ENCODE assay signal across 17 cellular contexts in the genomic region with DNA sequence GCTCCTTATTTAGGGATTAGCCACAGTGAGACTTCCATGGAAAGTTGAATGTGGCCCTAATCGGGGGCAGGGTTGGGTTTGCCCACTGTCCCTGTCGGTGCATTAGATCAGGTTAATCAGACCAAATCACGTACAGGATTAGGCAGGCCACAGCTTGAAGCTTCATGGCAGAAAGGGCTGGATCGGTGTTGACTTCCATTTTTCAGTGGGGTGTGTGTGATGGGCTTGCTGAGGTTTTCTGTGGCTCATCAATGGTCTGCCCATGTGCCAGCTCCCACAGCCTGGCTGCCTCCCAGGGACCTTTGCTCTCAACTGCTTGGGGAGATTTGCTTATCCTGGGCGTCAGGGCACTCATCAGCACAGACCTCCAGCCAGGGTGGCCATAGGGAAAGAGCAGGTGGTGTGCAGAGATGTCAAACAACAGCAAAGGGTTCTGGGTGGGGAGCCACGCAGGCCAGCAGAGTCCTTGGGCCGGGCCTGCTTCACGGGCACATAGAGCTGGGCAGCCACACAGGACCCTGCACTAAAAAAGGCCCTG.
DNase-seq lines count a peak whose midpoint lies in the region; ATAC-seq, FAIRE-seq and TF ChIP-seq lines count a peak whose summit lies in the region.
"Had no signal": no experiment of that assay in that cellular context is flagged by ENCODE, and none has a peak within 500 bp of the region (broad histone marks: within the 10 kb centered on the region; RNA-seq: fewer than 3 reads in every experiment).

No MANE protein-coding gene starts in this region.

- H3K4me1 ChIP-seq in spleen, result no peaks in the 10 kb centered on the region
- H3K4me1 ChIP-seq: BLaER1 treated with 17β-estradiol and CSF1 and Interleukin-3, amounts not matched to agents 10 nM and 100 nM had no signal

- 86 to 93% (median 88%) methylated on average over 7 to 8 of the region's 8 CpGs for WGBS in spleen, 5 donors

- intact Hi-C loops in posterior vena cava (cut with DNase I), result no loop called here
- intact Hi-C loops in spleen (cut with DNase I; ENCODE audit: low total_unique reads), result no loop called here

- no peak for DNase-seq in HTR-8/SVneo (ENCODE audit: insufficient read length, low spot score)
- DNase-seq in posterior vena cava (ENCODE audit: low spot score), result peak; percentile 60
- DNase-seq in SIG-M5 treated with dmso at 0.1 percent for 504 hours (lab: John Stamatoyannopoulos, UW; ENCODE audit: unreplicated experiment), result no peak
- no peak for DNase-seq in NCI-H2029 treated with DMSO at 0.1 percent for 48 hours (lab: John Stamatoyannopoulos, UW)
- no peak for DNase-seq in spleen
- DNase-seq: 8988T; Calu3; CD8-positive, alpha-beta T cell; GF-D8; H7; HFFc6 had no signal

- ATAC-seq in esophagus mucosa, result peak; percentile 29
- ATAC-seq: CD8-positive, alpha-beta T cell; GM23338; HCT116; HepG2 had no signal

- H3K9me3 ChIP-seq in spleen, result peaks cover 0 to 5% (median 0%) of the 10 kb centered on the region in 8 donors
- H3K9me3 ChIP-seq: BLaER1 treated with 17β-estradiol and CSF1 and Interleukin-3, amounts not matched to agents 10 nM and 100 nM had no signal

- no peaks in the 10 kb centered on the region for H3K36me3 ChIP-seq in spleen
- H3K36me3 ChIP-seq: BLaER1 treated with 17β-estradiol and CSF1 and Interleukin-3, amounts not matched to agents 10 nM and 100 nM had no signal

- peak overlapping the region; percentile 64; the same call in 1 of the 2 replicates for H3K27ac ChIP-seq in VCaP
- no peak overlapping the region for H3K27ac ChIP-seq in spleen
- H3K27ac ChIP-seq: BLaER1 treated with 17β-estradiol and CSF1 and Interleukin-3, amounts not matched to agents 10 nM and 100 nM had no signal

- peaks cover 0 to 14% (median 0%) of the 10 kb centered on the region in 7 donors for H3K27me3 ChIP-seq in spleen (replicated peaks in 1 of 7)
- H3K27me3 ChIP-seq: BLaER1 treated with 17β-estradiol and CSF1 and Interleukin-3, amounts not matched to agents 10 nM and 100 nM had no signal

- peak; percentile 88 for FAIRE-seq in HTR-8/SVneo (lab: Jason Lieb, UNC)
- FAIRE-seq: HepG2 had no signal

- no peak for TF ChIP-seq POLR2A in spleen (IDR thresholded peaks at IDR 0.05)

- H3K4me3 ChIP-seq in spleen, result no peak overlapping the region
- H3K4me3 ChIP-seq: BLaER1 treated with 17β-estradiol and CSF1 and Interleukin-3, amounts not matched to agents 10 nM and 100 nM; GM23338 had no signal

- no peak for TF ChIP-seq CTCF in VCaP (conservative IDR thresholded peaks at IDR 0.05)
- TF ChIP-seq CTCF in spleen (IDR thresholded peaks at IDR 0.05 in 8 of 11, conservative IDR thresholded peaks at IDR 0.05 in 3 of 11), result no peak
